In genomic region chr1:167103236-167103894, GRCh38 we compare ENCODE assay signal across 15 cellular contexts. TPM values are rescaled to one million over a fixed set of nuclear protein-coding genes. Genes with fewer than 3 reads are reported as not detected.
DNase-seq lines count a peak whose midpoint lies in the region; ATAC-seq, FAIRE-seq and TF ChIP-seq lines count a peak whose summit lies in the region.
"Had no signal": no experiment of that assay in that cellular context is flagged by ENCODE, and none has a peak within 500 bp of the region (broad histone marks: within the 10 kb centered on the region; RNA-seq: fewer than 3 reads in every experiment).

No MANE protein-coding gene starts in this region.

- H3K4me1 Mint-ChIP-seq in activated CD4-positive, alpha-beta T cell treated with anti-CD3 and anti-CD28 coated beads, Interleukin-2, amount 10 ng/mL, durations not matched to agents 7 days and 5 days, result peaks cover 23% of the 10 kb centered on the region
- peaks cover 11% of the 10 kb centered on the region for H3K4me1 Mint-ChIP-seq in astrocyte (ENCODE audit: low read depth, unreplicated experiment)

- no peaks in the 10 kb centered on the region for H3K9me3 Mint-ChIP-seq in activated CD4-positive, alpha-beta T cell treated with anti-CD3 and anti-CD28 coated beads, Interleukin-2, amount 10 ng/mL, durations not matched to agents 7 days and 5 days
- H3K9me3 Mint-ChIP-seq in astrocyte (ENCODE audit: unreplicated experiment), result peaks cover 2% of the 10 kb centered on the region

- H3K27me3 Mint-ChIP-seq in activated CD4-positive, alpha-beta T cell treated with anti-CD3 and anti-CD28 coated beads, Interleukin-2, amount 10 ng/mL, durations not matched to agents 7 days and 5 days, result peaks cover 3% of the 10 kb centered on the region
- H3K27me3 Mint-ChIP-seq in astrocyte (ENCODE audit: low read depth, unreplicated experiment), result no peaks in the 10 kb centered on the region

- H3K27ac ChIP-seq in astrocyte (ENCODE audit: low read depth, low read length) (no peak overlapping the region), psoas muscle (peak overlapping the region; percentile 96)
- H3K27ac ChIP-seq in effector memory CD4-positive, alpha-beta T cell (ENCODE audit: insufficient read depth, low read length, poor library complexity, severe bottlenecking), result no peak overlapping the region
- H3K27ac ChIP-seq: body of pancreas, epithelial cell of prostate, right lobe of liver, thyroid gland had no signal

- POLR2A ChIA-PET in activated CD4-positive, alpha-beta T cell treated with anti-CD3 and anti-CD28 coated beads, Interleukin-2, amount 10 ng/mL, durations not matched to agents 7 days and 5 days (lab: Charles Lee), result no interaction called here

- no peak overlapping the region for H3K4me2 ChIP-seq in astrocyte (ENCODE audit: low read length)

- no peak for FAIRE-seq in astrocyte (lab: Jason Lieb, UNC)

- CTCF ChIA-PET in activated CD4-positive, alpha-beta T cell treated with anti-CD3 and anti-CD28 coated beads, Interleukin-2, amount 10 ng/mL, durations not matched to agents 7 days and 5 days (lab: Charles Lee), result interaction anchor here (0.5 to 1.1 kb wide), 3 partner anchors 22 to 403 kb away, joined by 3 read pairs; no protein-coding TSS in a partner anchor

- H2AFZ ChIP-seq in astrocyte (ENCODE audit: low read depth, low read length), result no peak overlapping the region

- H3K9me3 ChIP-seq in astrocyte (ENCODE audit: insufficient read depth, low read depth, low read length) (no peaks in the 10 kb centered on the region), psoas muscle (peaks cover 6% of the 10 kb centered on the region)
- no peaks in the 10 kb centered on the region for H3K9me3 ChIP-seq in effector memory CD4-positive, alpha-beta T cell (ENCODE audit: control insufficient read depth, low read length)
- H3K9me3 ChIP-seq: body of pancreas, right lobe of liver, thyroid gland had no signal

- no peak for DNase-seq in activated CD4-positive, alpha-beta T cell treated with anti-CD3 and anti-CD28 coated beads, Interleukin-2, amount 10 ng/mL, durations not matched to agents 7 days and 5 days
- DNase-seq in activated CD4-positive, alpha-beta T cell treated with anti-CD3 and anti-CD28 coated beads for 4 hours, result no peak
- DNase-seq in HT1080 (ENCODE audit: low read depth), result peak; percentile 86
- DNase-seq in astrocyte (ENCODE audit: low read depth), result peak; percentile 51
- DNase-seq in psoas muscle, result no peak
- DNase-seq in effector memory CD4-positive, alpha-beta T cell, result no peak
- DNase-seq in activated CD8-positive, alpha-beta memory T cell treated with anti-CD3 and anti-CD28 coated beads for 24 hours, result no peak
- DNase-seq: body of pancreas, NCI-H1048, NCI-H774, right lobe of liver, thyroid gland had no signal

- ATAC-seq in psoas muscle (peak; percentile 45 to 69 (median 54)), HG03280 (IDR thresholded peaks at IDR 0.05; ENCODE audit: unreplicated experiment) (no peak)
- ATAC-seq: body of pancreas, right lobe of liver had no signal

- H3K79me2 ChIP-seq in astrocyte (ENCODE audit: insufficient read depth, low read length), result no peaks in the 10 kb centered on the region

- H3K36me3 Mint-ChIP-seq in activated CD4-positive, alpha-beta T cell treated with anti-CD3 and anti-CD28 coated beads, Interleukin-2, amount 10 ng/mL, durations not matched to agents 7 days and 5 days (ENCODE audit: low read depth), result no peaks in the 10 kb centered on the region
- peaks cover 4% of the 10 kb centered on the region for H3K36me3 Mint-ChIP-seq in astrocyte (ENCODE audit: low read depth, unreplicated experiment)

- TF ChIP-seq CTCF in astrocyte (IDR thresholded peaks at IDR 0.05; ENCODE audit: insufficient read depth, low read depth, low read length) (no peak), psoas muscle (IDR thresholded peaks at IDR 0.05) (no peak)

- H3K4me3 ChIP-seq in astrocyte (ENCODE audit: insufficient read depth, low read depth, low read length) (no peak overlapping the region), psoas muscle (no peak overlapping the region)
- H3K4me3 ChIP-seq in effector memory CD4-positive, alpha-beta T cell (ENCODE audit: insufficient read depth, low read depth, low read length, poor library complexity, severe bottlenecking), result no peak overlapping the region
- H3K4me3 ChIP-seq: body of pancreas, right lobe of liver, thyroid gland had no signal

- 68 to 87% (median 76%) methylated on average over 8 of the region's 8 CpGs for WGBS in psoas muscle, 3 donors

- H3K36me3 ChIP-seq in astrocyte (ENCODE audit: insufficient read depth, low read length) (no peaks in the 10 kb centered on the region), psoas muscle (ENCODE audit: insufficient read depth in 1 of 2, low read depth in 1 of 2) (peaks cover 0 to 43% of the 10 kb centered on the region in 2 donors)
- H3K36me3 ChIP-seq in effector memory CD4-positive, alpha-beta T cell (ENCODE audit: control insufficient read depth, insufficient read depth, low read length), result no peaks in the 10 kb centered on the region
- H3K36me3 ChIP-seq: right lobe of liver, thyroid gland had no signal

- H3K4me3 Mint-ChIP-seq in activated CD4-positive, alpha-beta T cell treated with anti-CD3 and anti-CD28 coated beads, Interleukin-2, amount 10 ng/mL, durations not matched to agents 7 days and 5 days, result no peak overlapping the region
- no peak overlapping the region for H3K4me3 Mint-ChIP-seq in astrocyte (ENCODE audit: unreplicated experiment)

- no peaks in the 10 kb centered on the region for H4K20me1 ChIP-seq in astrocyte (ENCODE audit: insufficient read depth, low read length)

- H3K27me3 ChIP-seq in astrocyte (ENCODE audit: insufficient read depth, low read length), result peaks cover 12% of the 10 kb centered on the region
- no peaks in the 10 kb centered on the region for H3K27me3 ChIP-seq in psoas muscle (ENCODE audit: insufficient read depth in 3 of 3, low read length in 2 of 3)
- H3K27me3 ChIP-seq in effector memory CD4-positive, alpha-beta T cell (replicated peaks; ENCODE audit: control insufficient read depth, insufficient read depth, low read length, poor library complexity, severe bottlenecking), result no peaks in the 10 kb centered on the region
- H3K27me3 ChIP-seq: body of pancreas, right lobe of liver, thyroid gland had no signal

- intact Hi-C loops in psoas muscle (cut with DNase I), result no loop called here

- no peaks in the 10 kb centered on the region for H3K4me1 ChIP-seq in astrocyte (ENCODE audit: insufficient read depth, low read length)
- H3K4me1 ChIP-seq in psoas muscle, result peaks cover 83% of the 10 kb centered on the region
- peaks cover 2% of the 10 kb centered on the region for H3K4me1 ChIP-seq in effector memory CD4-positive, alpha-beta T cell (ENCODE audit: control insufficient read depth, insufficient read depth, low read length, poor library complexity, severe bottlenecking)
- H3K4me1 ChIP-seq: body of pancreas, right lobe of liver, thyroid gland had no signal

- H3K27ac Mint-ChIP-seq in activated CD4-positive, alpha-beta T cell treated with anti-CD3 and anti-CD28 coated beads, Interleukin-2, amount 10 ng/mL, durations not matched to agents 7 days and 5 days, result peak overlapping the region; percentile 26
- no peak overlapping the region for H3K27ac Mint-ChIP-seq in astrocyte (ENCODE audit: unreplicated experiment)

- no peak overlapping the region for H3K9ac ChIP-seq in astrocyte (ENCODE audit: low read length)

RNA-seq across cellular contexts. Expression of gene STYXL2, which starts 9.5 kb away (rescaled TPM):
- total RNA-seq in activated CD4-positive, alpha-beta T cell treated with anti-CD3 and anti-CD28 coated beads, Interleukin-2, amount 10 ng/mL, durations not matched to agents 7 days and 5 days, result not detected
- total RNA-seq in HT1080 (2014; rRNA removed; shearing (Covaris generic)), result 0.07 and 0.14 TPM in 2 replicates
- polyA plus RNA-seq in HT1080 (2015; cell fraction: cytosol; rRNA removed), result not detected in 2 replicates
- not detected in 2 replicates for polyA plus RNA-seq in HT1080 (2015; cell fraction: nucleus; rRNA removed)
- 0.82 and 0.99 TPM in 2 replicates for total RNA-seq in astrocyte
- 100 to 1,000 TPM; 134 to 205 (median 143) TPM for total RNA-seq in psoas muscle
- polyA plus RNA-seq in psoas muscle, result 10 to 100 TPM; 15.2 to 56.0 (median 52.5) TPM
- total RNA-seq: body of pancreas, thyroid gland had no signal
- polyA plus RNA-seq: AG04450 had no signal

RNA-seq across cellular contexts. Expression of gene GPA33, which starts 13.2 kb away (rescaled TPM):
- 1 to 10 TPM; 2.2 to 2.3 TPM for total RNA-seq in activated CD4-positive, alpha-beta T cell treated with anti-CD3 and anti-CD28 coated beads, Interleukin-2, amount 10 ng/mL, durations not matched to agents 7 days and 5 days
- total RNA-seq in HT1080 (2014; rRNA removed; shearing (Covaris generic)), result 0.19 and 1.0 TPM in 2 replicates
- polyA plus RNA-seq in HT1080 (2015; cell fraction: cytosol; rRNA removed), result 0.06 TPM in 1 of 2 replicates, not detected in the other
- 0.06 TPM in 1 of 2 replicates, not detected in the other for polyA plus RNA-seq in HT1080 (2015; cell fraction: nucleus; rRNA removed)
- 0.99 and 1.2 TPM in 2 replicates for total RNA-seq in astrocyte
- 1 to 10 TPM in 1 of 4 donors, under 1 TPM in 2, not detected in 1; 0.12 to 2.2 (median 0.27) TPM for total RNA-seq in psoas muscle
- under 1 TPM in 2 of 3 donors, not detected in 1; 0.06 to 0.10 TPM for polyA plus RNA-seq in psoas muscle
- total RNA-seq: thyroid gland had no signal
- polyA plus RNA-seq: AG04450 had no signal

Comparison
In these comparisons a context has a peak if more than half of its experiments do, and no peak if none do; other contexts are left out.
1. DNase-seq: peak in HT1080 (single experiment) and astrocyte (single experiment); none in activated CD4-positive, alpha-beta T cell treated with anti-CD3 and anti-CD28 coated beads, Interleukin-2, amount 10 ng/mL, durations not matched to agents 7 days and 5 days (single experiment), activated CD4-positive, alpha-beta T cell treated with anti-CD3 and anti-CD28 coated beads for 4 hours (0 of 2), psoas muscle (0 of 2), effector memory CD4-positive, alpha-beta T cell (0 of 3) and activated CD8-positive, alpha-beta memory T cell treated with anti-CD3 and anti-CD28 coated beads for 24 hours (single experiment).
2. RNA of gene STYXL2, which starts 9.5 kb away (total RNA-seq): 134 to 205 TPM in psoas muscle; 0.82 to 0.99 TPM in astrocyte, 0.07 to 0.14 TPM in HT1080 and not detected in activated CD4-positive, alpha-beta T cell treated with anti-CD3 and anti-CD28 coated beads, Interleukin-2, amount 10 ng/mL, durations not matched to agents 7 days and 5 days; every median in the first group is over 10 times any median in the second.